12 cellular contexts compared by ENCODE assay signal in genomic region chr1:112866151-112866550, GRCh38.
DNase-seq lines count a peak whose midpoint lies in the region; ATAC-seq and TF ChIP-seq lines count a peak whose summit lies in the region.
"Had no signal": no experiment of that assay in that cellular context is flagged by ENCODE, and none has a peak within 500 bp of the region (broad histone marks: within the 10 kb centered on the region; RNA-seq: fewer than 3 reads in every experiment).

No MANE protein-coding gene starts in this region.

- no peak overlapping the region for H4K5ac ChIP-seq in H9 (ENCODE audit: insufficient read length, low read depth, low read length)

- H2BK15ac ChIP-seq in H9 (ENCODE audit: low read depth, low read length), result no peak overlapping the region

- H3K9me3 Mint-ChIP-seq in H9, result no peaks in the 10 kb centered on the region

- no peak overlapping the region for H3K18ac ChIP-seq in H9 (ENCODE audit: insufficient read length, low read depth, low read length)

- H3K27me3 ChIP-seq in H9 (ENCODE audit: insufficient read depth, low read length) (no peaks in the 10 kb centered on the region), adipocyte (replicated peaks; ENCODE audit: control insufficient read depth, insufficient read depth, low read length) (no peaks in the 10 kb centered on the region), smooth muscle cell (ENCODE audit: low read depth) (no peaks in the 10 kb centered on the region)

- no peaks in the 10 kb centered on the region for H3K79me1 ChIP-seq in H9 (ENCODE audit: insufficient read depth, low read depth, low read length, poor library complexity, severe bottlenecking)

- no peak overlapping the region for H3K4me2 ChIP-seq in H9 (ENCODE audit: insufficient read depth, insufficient read length, low read length)
- H3K4me2 ChIP-seq in smooth muscle cell, result peak overlapping the region; percentile 14
- no peak overlapping the region for H3K4me2 ChIP-seq in OCI-LY7 (ENCODE audit: low read length)

- H3K9ac ChIP-seq in H9 (ENCODE audit: extremely low read depth, insufficient read length, low read length) (no peak overlapping the region), adipocyte (ENCODE audit: low read length) (no peak overlapping the region), smooth muscle cell (ENCODE audit: low read depth) (peak overlapping the region; percentile 22)

- CTCF ChIA-PET in OCI-LY7 (lab: Charles Lee; ENCODE audit: unreplicated experiment), result no interaction called here

- H4K8ac ChIP-seq in H9 (replicated peaks; ENCODE audit: insufficient read length, low read depth, low read length), result no peak overlapping the region

- WGBS in H9 (ENCODE audit: extremely low coverage, insufficient read length, low lambda C conversion rate), result no CpG with 5 or more reads among the region's 2 CpGs
- 73% methylated on average over 2 of the region's 2 CpGs for WGBS in smooth muscle cell (ENCODE audit: low lambda C conversion rate)

- no peak overlapping the region for H2BK120ac ChIP-seq in H9 (ENCODE audit: low read depth, low read length, poor library complexity, severe bottlenecking)

- no peak overlapping the region for H4K91ac ChIP-seq in H9 (ENCODE audit: insufficient read length, low read depth, low read length)

- peaks cover 0 to 5% (median 0%) of the 10 kb centered on the region in 3 experiments; a peak in 2 of 7 replicates for H3K36me3 Mint-ChIP-seq in H9 (ENCODE audit: insufficient read depth in 1 of 3, low read depth in 3 of 3)

- H2BK20ac ChIP-seq in H9 (ENCODE audit: low read depth, low read length, poor library complexity, severe bottlenecking), result no peak overlapping the region

- H2AFZ ChIP-seq in H9 (ENCODE audit: low read length), result no peak overlapping the region
- no peak overlapping the region for H2AFZ ChIP-seq in smooth muscle cell (ENCODE audit: low read depth)
- H2AFZ ChIP-seq in OCI-LY7 (ENCODE audit: low read length), result no peak overlapping the region

- H3K23ac ChIP-seq in H9 (ENCODE audit: insufficient read length, low read depth, low read length), result no peak overlapping the region

- peaks cover 3% of the 10 kb centered on the region for H3F3A ChIP-seq in smooth muscle cell (ENCODE audit: low read depth)

- peak overlapping the region in 2 of 3 experiments; percentile 2 to 35; a peak in 3 of 7 replicates for H3K27ac Mint-ChIP-seq in H9
- H3K27ac Mint-ChIP-seq: activated CD4-positive, alpha-beta T cell treated with anti-CD3 and anti-CD28 coated beads for 36 hours had no signal

- no peak overlapping the region for H3K4ac ChIP-seq in H9 (ENCODE audit: low read depth, low read length)

- H3K14ac ChIP-seq in H9 (ENCODE audit: insufficient read depth, low read length), result no peak overlapping the region

- no peak overlapping the region for H3K56ac ChIP-seq in H9 (ENCODE audit: insufficient read length, low read depth, low read length)

- no peaks in the 10 kb centered on the region for H3K79me2 ChIP-seq in H9 (ENCODE audit: insufficient read depth, low read length)
- no peaks in the 10 kb centered on the region for H3K79me2 ChIP-seq in smooth muscle cell (ENCODE audit: low read depth)
- H3K79me2 ChIP-seq in OCI-LY7 (ENCODE audit: insufficient read depth, low read depth, low read length), result no peaks in the 10 kb centered on the region

- no TSS peak for BruUV-seq in OCI-LY7 (replicated peaks; lab: Mats Ljungman, UMichigan)

- POLR2A ChIA-PET in OCI-LY7 (lab: Charles Lee), result interaction anchor here (0.6 to 0.7 kb wide), 3 partner anchors 111 to 690 kb away, joined by 3 to 4 read pairs (median 3); no protein-coding TSS in a partner anchor

- TF ChIP-seq CTCF in H9 (conservative IDR thresholded peaks at IDR 0.05), result no peak
- no peak for TF ChIP-seq CTCF in smooth muscle cell (IDR thresholded peaks at IDR 0.05; ENCODE audit: borderline replicate concordance, insufficient read depth, poor library complexity, severe bottlenecking)
- no peak for TF ChIP-seq CTCF in OCI-LY7 (conservative IDR thresholded peaks at IDR 0.05; ENCODE audit: low read length)

- no peak overlapping the region for H2BK12ac ChIP-seq in H9 (ENCODE audit: insufficient read length, low read depth, low read length)

- ATAC-seq in GM21423 (IDR thresholded peaks at IDR 0.05; ENCODE audit: unreplicated experiment), result no peak
- ATAC-seq: activated CD4-positive, alpha-beta T cell treated with anti-CD3 and anti-CD28 coated beads for 36 hours had no signal

- H3K27me3 Mint-ChIP-seq in H9 (ENCODE audit: low read depth), result no peaks in the 10 kb centered on the region
- H3K27me3 Mint-ChIP-seq: activated CD4-positive, alpha-beta T cell treated with anti-CD3 and anti-CD28 coated beads for 36 hours had no signal

- no peaks in the 10 kb centered on the region for H3K36me3 ChIP-seq in adipocyte (ENCODE audit: control insufficient read depth, insufficient read depth, low read length, severe bottlenecking)
- H3K36me3 ChIP-seq in smooth muscle cell (ENCODE audit: low read depth), result no peaks in the 10 kb centered on the region
- no peaks in the 10 kb centered on the region for H3K36me3 ChIP-seq in OCI-LY7 (ENCODE audit: insufficient read depth, low read length)

- no peaks in the 10 kb centered on the region; the same call in 1 of the 2 replicates for H3K4me1 ChIP-seq in H9 (ENCODE audit: insufficient read depth, low read length)
- H3K4me1 ChIP-seq in adipocyte (ENCODE audit: control insufficient read depth, insufficient read depth, low read length), result peaks cover 13% of the 10 kb centered on the region
- H3K4me1 ChIP-seq in smooth muscle cell (ENCODE audit: low read depth), result no peaks in the 10 kb centered on the region
- H3K4me1 ChIP-seq in OCI-LY7 (ENCODE audit: insufficient read depth, low read length, poor library complexity, severe bottlenecking), result no peaks in the 10 kb centered on the region

- peaks cover 20% of the 10 kb centered on the region in 2 experiments for H3K4me1 Mint-ChIP-seq in H9
- H3K4me1 Mint-ChIP-seq: activated CD4-positive, alpha-beta T cell treated with anti-CD3 and anti-CD28 coated beads for 36 hours had no signal

- intact Hi-C loops in OCI-LY7 (cut with micrococcal nuclease; ENCODE audit: unreplicated experiment), result no loop called here

- no peak overlapping the region for H3K4me3 ChIP-seq in adipocyte (ENCODE audit: low read length)
- H3K4me3 ChIP-seq in smooth muscle cell, result no peak overlapping the region
- no peak overlapping the region for H3K4me3 ChIP-seq in OCI-LY7 (ENCODE audit: low read depth, low read length, poor library complexity, severe bottlenecking)

- no peak overlapping the region for H3K4me3 Mint-ChIP-seq in H9
- H3K4me3 Mint-ChIP-seq: activated CD4-positive, alpha-beta T cell treated with anti-CD3 and anti-CD28 coated beads for 36 hours had no signal

- H3T11ph ChIP-seq in H9 (ENCODE audit: low read length), result no peak overlapping the region

- H4K20me1 ChIP-seq in H9 (ENCODE audit: control insufficient read depth, insufficient read depth, insufficient read length), result no peaks in the 10 kb centered on the region
- H4K20me1 ChIP-seq in smooth muscle cell (ENCODE audit: low read depth), result no peaks in the 10 kb centered on the region
- H4K20me1 ChIP-seq in OCI-LY7 (ENCODE audit: insufficient read depth, low read length), result no peaks in the 10 kb centered on the region

- H3K23me2 ChIP-seq in H9 (ENCODE audit: insufficient read length, low read depth, low read length, poor library complexity, severe bottlenecking), result no peaks in the 10 kb centered on the region

- H2AK5ac ChIP-seq in H9 (ENCODE audit: insufficient read length, low read length), result no peak overlapping the region

- H3K9me3 ChIP-seq in H9 (ENCODE audit: control insufficient read depth, low read depth, low read length) (no peaks in the 10 kb centered on the region), adipocyte (ENCODE audit: control insufficient read depth, low read length) (no peaks in the 10 kb centered on the region), smooth muscle cell (replicated peaks; ENCODE audit: low read depth) (no peaks in the 10 kb centered on the region), OCI-LY7 (ENCODE audit: low read length) (no peaks in the 10 kb centered on the region)

- no peak overlapping the region for H3K27ac ChIP-seq in H9 (ENCODE audit: insufficient read length, low read depth, low read length)
- H3K27ac ChIP-seq in smooth muscle cell (ENCODE audit: low read depth), result peak overlapping the region; percentile 70
- no peak overlapping the region for H3K27ac ChIP-seq in OCI-LY7 (ENCODE audit: low read depth, low read length, poor library complexity, severe bottlenecking)

- H3K9me2 ChIP-seq in OCI-LY7 (ENCODE audit: insufficient read depth, low read length), result no peaks in the 10 kb centered on the region

- no peak overlapping the region for H2BK5ac ChIP-seq in H9 (ENCODE audit: insufficient read length, low read length)

- DNase-seq in H9 (no peak), adipocyte (ENCODE audit: low read depth) (peak; percentile 57), fibroblast of the conjunctiva (ENCODE audit: low read depth) (peak; percentile 27), smooth muscle cell (lab: John Stamatoyannopoulos, UW; ENCODE audit: unreplicated experiment) (no peak), OCI-LY7 (ENCODE audit: low spot score) (no peak)
- DNase-seq in effector CD4-positive, alpha-beta T cell, result no peak
- DNase-seq: activated CD4-positive, alpha-beta T cell treated with anti-CD3 and anti-CD28 coated beads for 36 hours; activated gamma-delta T cell treated with Interleukin-2 at 50 U/mL for 16 hours; DND-41; Right ventricle myocardium superior; stimulated activated CD4-positive, alpha-beta T cell treated with anti-CD3 and anti-CD28 coated beads, Interleukin-2, amount 100 ng/mL, for 24 hours had no signal

Comparison
In these comparisons a context has a peak if more than half of its experiments do, and no peak if none do; other contexts are left out.
1. DNase-seq: peak in adipocyte (single experiment) and fibroblast of the conjunctiva (single experiment); none in H9 (single experiment), smooth muscle cell (single experiment), effector CD4-positive, alpha-beta T cell (single experiment) and OCI-LY7 (single experiment).